Comparison of ENCODE assay signal across 1 cellular context in the genomic region with DNA sequence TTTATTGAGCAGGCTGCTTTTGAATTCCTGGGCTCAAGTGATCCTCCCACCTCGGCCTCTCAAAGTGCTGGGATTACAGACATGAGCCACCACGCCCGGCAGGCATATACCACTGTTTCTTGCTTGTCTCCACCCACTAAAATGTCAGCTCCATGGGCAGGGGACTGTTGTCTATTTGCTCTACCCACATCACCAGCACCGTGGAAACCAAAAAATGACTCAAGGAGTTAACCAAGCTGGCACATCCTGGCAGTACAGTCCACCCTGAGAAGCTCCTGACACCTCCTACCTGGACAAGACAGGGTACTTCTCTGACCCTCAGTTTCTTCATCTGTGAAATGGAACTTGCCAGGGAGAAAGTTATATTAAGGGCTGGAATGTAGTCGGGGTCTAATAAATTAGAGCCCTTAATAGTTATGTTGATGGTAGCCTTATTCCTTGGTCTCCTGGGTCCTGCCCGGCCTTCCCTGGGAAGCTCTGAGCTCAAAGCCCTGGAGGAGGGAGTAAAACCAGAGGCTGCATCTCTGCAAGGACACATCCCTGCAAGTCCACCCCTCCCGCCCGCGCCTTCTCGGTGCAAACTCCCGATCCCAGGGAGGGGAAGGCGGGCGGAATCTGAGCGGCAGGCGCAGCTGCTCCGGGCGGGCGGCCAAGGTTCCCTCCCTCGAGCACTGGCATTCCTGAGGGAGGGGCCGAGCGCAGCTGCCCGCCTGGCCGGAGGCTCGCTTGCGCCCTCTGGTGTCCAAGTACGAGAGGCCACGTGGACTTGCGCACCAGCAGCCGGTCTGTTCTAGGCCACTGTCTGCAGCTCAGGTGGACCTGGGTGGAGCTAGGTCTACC.
TF ChIP-seq lines count a peak whose summit lies in the region.

No MANE protein-coding gene starts in this region.

TF ChIP-seq in SK-N-SH, 30 proteins besides CTCF, POLR2A, EP300 and RAD21:
- TF ChIP-seq PBX3 (IDR thresholded peaks at IDR 0.05) (peak; percentile 71), MAX (IDR thresholded peaks at IDR 0.05; ENCODE audit: low read depth) (peak; percentile 99), POLR2AphosphoS5 (IDR thresholded peaks at IDR 0.05; ENCODE audit: low read depth, low read length) (no peak), YY1 (IDR thresholded peaks at IDR 0.05; ENCODE audit: low read depth) (no peak), IRF3 (IDR thresholded peaks at IDR 0.05; ENCODE audit: low read depth, low read length) (no peak), GATA2 (CRISPR knock-in tag; IDR thresholded peaks at IDR 0.05) (no peak), GABPA (IDR thresholded peaks at IDR 0.05; ENCODE audit: low read depth) (no peak), ZBTB33 (IDR thresholded peaks at IDR 0.05; ENCODE audit: borderline replicate concordance, low read depth) (no peak), TCF12 (IDR thresholded peaks at IDR 0.05) (peak; percentile 64; the same call in 1 of the 2 replicates), ELF1 (IDR thresholded peaks at IDR 0.05) (no peak), NRF1 (IDR thresholded peaks at IDR 0.05; ENCODE audit: low read depth, low read length) (peak; percentile 25), FOXM1 (IDR thresholded peaks at IDR 0.05; ENCODE audit: low read depth) (no peak), CHD2 (IDR thresholded peaks at IDR 0.05; ENCODE audit: low read length, partially characterized antibody) (no peak), EZH2phosphoT487 (IDR thresholded peaks at IDR 0.05; ENCODE audit: borderline replicate concordance, low read depth) (no peak), FOXJ3 (CRISPR knock-in tag; IDR thresholded peaks at IDR 0.05) (no peak), TEAD4 (IDR thresholded peaks at IDR 0.05; ENCODE audit: borderline replicate concordance, insufficient read depth) (peak; percentile 94), TAF1 (IDR thresholded peaks at IDR 0.05; ENCODE audit: borderline replicate concordance, low read depth, low read length) (no peak), MXI1 (IDR thresholded peaks at IDR 0.05; ENCODE audit: low read depth, low read length) (peak; percentile 84), NFIC (IDR thresholded peaks at IDR 0.05; ENCODE audit: borderline replicate concordance) (peak; percentile 92), SIN3A (IDR thresholded peaks at IDR 0.05; ENCODE audit: borderline replicate concordance, low read depth, low read length) (no peak), MEF2A (IDR thresholded peaks at IDR 0.05; ENCODE audit: borderline replicate concordance, low read depth) (no peak), FOSL2 (IDR thresholded peaks at IDR 0.05; ENCODE audit: borderline replicate concordance, low read depth) (no peak), RCOR1 (IDR thresholded peaks at IDR 0.05; ENCODE audit: low read length) (no peak), JUND (IDR thresholded peaks at IDR 0.05) (no peak), RFX5 (IDR thresholded peaks at IDR 0.05; ENCODE audit: low read length) (no peak), RXRA (IDR thresholded peaks at IDR 0.05; ENCODE audit: borderline replicate concordance, low read depth) (no peak), SMC3 (IDR thresholded peaks at IDR 0.05; ENCODE audit: low read depth, low read length) (peak; percentile 95), REST (IDR thresholded peaks at IDR 0.05; ENCODE audit: low read depth, low read length) (peak; percentile 33; the same call in 1 of the 2 replicates)
- TF ChIP-seq, protein P1, sequence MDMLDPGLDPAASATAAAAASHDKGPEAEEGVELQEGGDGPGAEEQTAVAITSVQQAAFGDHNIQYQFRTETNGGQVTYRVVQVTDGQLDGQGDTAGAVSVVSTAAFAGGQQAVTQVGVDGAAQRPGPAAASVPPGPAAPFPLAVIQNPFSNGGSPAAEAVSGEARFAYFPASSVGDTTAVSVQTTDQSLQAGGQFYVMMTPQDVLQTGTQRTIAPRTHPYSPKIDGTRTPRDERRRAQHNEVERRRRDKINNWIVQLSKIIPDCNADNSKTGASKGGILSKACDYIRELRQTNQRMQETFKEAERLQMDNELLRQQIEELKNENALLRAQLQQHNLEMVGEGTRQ (IDR thresholded peaks at IDR 0.05; ENCODE audit: borderline replicate concordance, low read depth, low read length): no peak
- TF ChIP-seq, protein P2, sequence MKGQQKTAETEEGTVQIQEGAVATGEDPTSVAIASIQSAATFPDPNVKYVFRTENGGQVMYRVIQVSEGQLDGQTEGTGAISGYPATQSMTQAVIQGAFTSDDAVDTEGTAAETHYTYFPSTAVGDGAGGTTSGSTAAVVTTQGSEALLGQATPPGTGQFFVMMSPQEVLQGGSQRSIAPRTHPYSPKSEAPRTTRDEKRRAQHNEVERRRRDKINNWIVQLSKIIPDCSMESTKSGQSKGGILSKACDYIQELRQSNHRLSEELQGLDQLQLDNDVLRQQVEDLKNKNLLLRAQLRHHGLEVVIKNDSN (IDR thresholded peaks at IDR 0.05; ENCODE audit: borderline replicate concordance, low read depth): peak; percentile 62; the same call in 1 of the 2 replicates
